Comparison of ENCODE assay signal across 8 cellular contexts in the genomic region with DNA sequence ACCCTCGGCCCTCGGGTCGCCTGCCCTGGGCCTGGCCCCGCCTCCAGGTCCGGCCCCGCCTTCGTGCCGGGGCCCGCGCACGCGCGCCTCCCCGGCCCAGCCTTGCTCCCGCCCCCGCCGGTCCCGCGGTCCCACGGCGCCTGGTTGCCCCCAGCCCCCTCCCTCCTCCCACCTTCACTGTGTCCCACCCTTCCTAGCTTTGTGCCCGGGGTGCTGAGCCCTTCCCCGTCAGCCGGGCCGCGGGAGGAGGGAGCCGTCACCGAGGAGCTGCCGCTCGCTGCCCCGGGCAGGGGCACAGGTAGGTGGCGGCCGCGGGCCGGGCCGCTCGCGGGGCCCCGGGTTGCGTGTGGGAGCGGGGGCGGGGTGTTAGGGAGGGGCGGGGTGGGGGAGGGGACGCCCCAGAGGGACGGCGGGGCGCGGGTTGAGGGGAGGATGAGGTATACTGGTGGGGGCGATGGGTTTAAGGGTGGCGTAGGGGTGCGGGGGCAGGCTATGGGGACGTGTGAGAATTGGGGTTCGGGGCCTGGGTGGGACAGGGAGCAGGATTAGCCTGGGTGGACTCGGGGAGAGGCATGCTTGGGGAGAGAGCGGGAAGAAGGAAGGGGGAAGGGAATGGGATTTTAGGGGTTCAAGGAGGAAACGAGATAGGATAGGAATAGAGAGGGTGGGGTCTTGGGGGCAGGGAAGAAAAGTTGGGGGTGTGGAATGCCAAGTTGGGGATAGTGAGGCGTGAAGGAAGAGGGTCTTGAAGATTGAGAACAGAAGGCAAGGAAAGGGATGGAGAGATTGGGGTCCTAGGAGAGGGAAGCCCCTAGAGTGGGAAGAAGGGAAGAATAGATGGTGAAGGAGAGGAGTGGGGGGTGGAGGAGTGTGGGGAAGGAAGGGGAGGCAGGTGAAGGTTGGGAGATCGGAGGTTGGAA. TPM values are rescaled to one million over a fixed set of nuclear protein-coding genes. Genes with fewer than 3 reads are reported as not detected.
DNase-seq lines count a peak whose midpoint lies in the region; ATAC-seq and TF ChIP-seq lines count a peak whose summit lies in the region.

A gene with protein sequence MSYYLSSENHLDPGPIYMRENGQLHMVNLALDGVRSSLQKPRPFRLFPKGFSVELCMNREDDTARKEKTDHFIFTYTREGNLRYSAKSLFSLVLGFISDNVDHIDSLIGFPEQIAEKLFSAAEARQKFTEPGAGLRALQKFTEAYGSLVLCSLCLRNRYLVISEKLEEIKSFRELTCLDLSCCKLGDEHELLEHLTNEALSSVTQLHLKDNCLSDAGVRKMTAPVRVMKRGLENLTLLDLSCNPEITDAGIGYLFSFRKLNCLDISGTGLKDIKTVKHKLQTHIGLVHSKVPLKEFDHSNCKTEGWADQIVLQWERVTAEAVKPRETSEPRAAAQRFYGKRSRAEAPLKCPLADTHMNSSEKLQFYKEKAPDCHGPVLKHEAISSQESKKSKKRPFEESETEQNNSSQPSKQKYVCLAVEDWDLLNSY (plus strand): TSS at position 99 of the 920 bp plus-strand sequence. CDS start 5,650 bp downstream, outside the sequence.

- peaks cover 11% of the 10 kb centered on the region for H3K79me1 ChIP-seq in trophoblast cell (ENCODE audit: low read length)

- no peaks in the 10 kb centered on the region for H3K27me3 Mint-ChIP-seq in activated CD4-positive, alpha-beta T cell treated with anti-CD3 and anti-CD28 coated beads, Interleukin-2, amount 10 ng/mL, durations not matched to agents 24 days and 14 days

- H3K79me2 ChIP-seq in trophoblast cell (ENCODE audit: control insufficient read depth, insufficient read depth, low read length, poor library complexity), result peaks cover 13% of the 10 kb centered on the region

- intact Hi-C loops in activated CD4-positive, alpha-beta T cell treated with anti-CD3 and anti-CD28 coated beads, Interleukin-2, amount 10 ng/mL, durations not matched to agents 24 days and 14 days (cut with micrococcal nuclease), result loop anchor here (1.0 to 5.0 kb wide), 4 partner anchors 57 to 816 kb away; a partner anchor contains a TSS

- H3K27ac ChIP-seq in HL-60 (replicated peaks) (peak within 1 kb of the TSS; percentile 77), trophoblast cell (ENCODE audit: low read depth, low read length) (peak within 1 kb of the TSS; percentile 72)

- H4K91ac ChIP-seq in trophoblast cell (ENCODE audit: low read depth, low read length), result peak within 1 kb of the TSS; percentile 91

- H3K4me1 ChIP-seq in trophoblast cell (ENCODE audit: control insufficient read depth in 1 of 2, insufficient read depth in 2 of 2, low read length in 2 of 2), result peaks cover 4 to 15% of the 10 kb centered on the region in 2 experiments

- H3K4me2 ChIP-seq in trophoblast cell (ENCODE audit: low read length), result peak within 1 kb of the TSS; percentile 82

- WGBS in trophoblast cell (ENCODE audit: extremely low coverage, insufficient coverage, insufficient read length), result no CpG with 5 or more reads among the region's 58 CpGs

- no peak for TF ChIP-seq CTCF in HL-60 (IDR thresholded peaks at IDR 0.05; ENCODE audit: insufficient read depth, low read length)

- H3K9me3 ChIP-seq in trophoblast cell (ENCODE audit: insufficient read depth, low read depth, low read length), result no peaks in the 10 kb centered on the region

- peak within 1 kb of the TSS; percentile 89 for H2BK5ac ChIP-seq in trophoblast cell (ENCODE audit: low read depth, low read length, poor library complexity)

- H4K8ac ChIP-seq in trophoblast cell (ENCODE audit: low read depth, low read length), result peak within 1 kb of the TSS; percentile 98

- ATAC-seq in GM21381 (IDR thresholded peaks at IDR 0.05; ENCODE audit: unreplicated experiment), result peak; percentile 62

- peaks cover 0 to 3% of the 10 kb centered on the region in 2 experiments for H3K36me3 ChIP-seq in trophoblast cell (ENCODE audit: control insufficient read depth in 1 of 2, insufficient read depth in 2 of 2, low read length in 2 of 2)

- H3K27me3 ChIP-seq in HL-60 (ENCODE audit: insufficient read depth, poor library complexity, severe bottlenecking), result no peaks in the 10 kb centered on the region
- no peaks in the 10 kb centered on the region for H3K27me3 ChIP-seq in trophoblast cell (ENCODE audit: insufficient read depth, low read length)

- peaks cover 19% of the 10 kb centered on the region for H3K36me3 Mint-ChIP-seq in activated CD4-positive, alpha-beta T cell treated with anti-CD3 and anti-CD28 coated beads, Interleukin-2, amount 10 ng/mL, durations not matched to agents 24 days and 14 days (ENCODE audit: low read depth)

- peak within 1 kb of the TSS; percentile 65 for H2AK5ac ChIP-seq in trophoblast cell (ENCODE audit: low read length)

- peak within 1 kb of the TSS; percentile 94 for H2BK120ac ChIP-seq in trophoblast cell (ENCODE audit: insufficient read depth, low read length, poor library complexity)

- H3K4ac ChIP-seq in trophoblast cell (ENCODE audit: low read depth, low read length), result peak within 1 kb of the TSS; percentile 97

- peak within 1 kb of the TSS; percentile 96 for H3K14ac ChIP-seq in trophoblast cell (ENCODE audit: low read length)

- H3K4me3 ChIP-seq in HL-60 (replicated peaks; ENCODE audit: insufficient read depth, low read length), result peak within 1 kb of the TSS; percentile 92
- peak within 1 kb of the TSS; percentile 93 for H3K4me3 ChIP-seq in trophoblast cell (ENCODE audit: low read depth, low read length)

- peak within 1 kb of the TSS; percentile 97 for H3K18ac ChIP-seq in trophoblast cell (ENCODE audit: low read length)

- peak within 1 kb of the TSS; percentile 62 for H2BK12ac ChIP-seq in trophoblast cell (ENCODE audit: low read length)

- no peak within 1 kb of the TSS for H3K23ac ChIP-seq in trophoblast cell (ENCODE audit: low read length)

- H3K4me1 Mint-ChIP-seq in activated CD4-positive, alpha-beta T cell treated with anti-CD3 and anti-CD28 coated beads, Interleukin-2, amount 10 ng/mL, durations not matched to agents 24 days and 14 days, result peaks cover 53% of the 10 kb centered on the region

- H2AFZ ChIP-seq in trophoblast cell (ENCODE audit: insufficient read depth, low read length, poor library complexity), result peak within 1 kb of the TSS; percentile 99

- DNase-seq in SIG-M5 treated with dmso at 0.1 percent for 504 hours (lab: John Stamatoyannopoulos, UW; ENCODE audit: unreplicated experiment) (peak; percentile 63), SIG-M5 (lab: John Stamatoyannopoulos, UW) (no peak), HL-60 (ENCODE audit: low read depth in 1 of 2, low spot score in 1 of 2) (peak in 1 of 2 experiments; percentile 68), glomerular endothelial cell (ENCODE audit: extremely low read depth, low read depth, low spot score) (no peak), trophoblast cell (no peak), hepatic stellate cell (ENCODE audit: low spot score) (no peak)
- no peak for DNase-seq in activated CD4-positive, alpha-beta T cell treated with anti-CD3 and anti-CD28 coated beads, Interleukin-2, amount 10 ng/mL, durations not matched to agents 24 days and 14 days

- H3K27ac Mint-ChIP-seq in activated CD4-positive, alpha-beta T cell treated with anti-CD3 and anti-CD28 coated beads, Interleukin-2, amount 10 ng/mL, durations not matched to agents 24 days and 14 days, result peak within 1 kb of the TSS; percentile 95

- H3K9me3 Mint-ChIP-seq in activated CD4-positive, alpha-beta T cell treated with anti-CD3 and anti-CD28 coated beads, Interleukin-2, amount 10 ng/mL, durations not matched to agents 24 days and 14 days, result no peaks in the 10 kb centered on the region

- H4K12ac ChIP-seq in trophoblast cell (ENCODE audit: low read depth, low read length), result peak within 1 kb of the TSS; percentile 97

- peak within 1 kb of the TSS; percentile 98 for H3K4me3 Mint-ChIP-seq in activated CD4-positive, alpha-beta T cell treated with anti-CD3 and anti-CD28 coated beads, Interleukin-2, amount 10 ng/mL, durations not matched to agents 24 days and 14 days

- H3K9ac ChIP-seq in trophoblast cell (ENCODE audit: low read length), result peak within 1 kb of the TSS; percentile 88

RNA-seq across cellular contexts. Expression of the gene that starts here (rescaled TPM):
- 33.7 and 34.7 TPM in 2 replicates for total RNA-seq in activated CD4-positive, alpha-beta T cell treated with anti-CD3 and anti-CD28 coated beads, Interleukin-2, amount 10 ng/mL, durations not matched to agents 24 days and 14 days
- 23.1 and 32.0 TPM in 2 replicates for total RNA-seq in glomerular endothelial cell
- 36.9 and 39.5 TPM in 2 replicates for polyA plus RNA-seq in trophoblast cell (2013)
